Comparison of ENCODE assay signal across 8 cellular contexts in genomic region chr7:65770473-65771163, GRCh38.
DNase-seq lines count a peak whose midpoint lies in the region; ATAC-seq and TF ChIP-seq lines count a peak whose summit lies in the region.
"Not testable (repeated sequence)": the region's sequence is repeated elsewhere in the genome, so short reads cannot be mapped to it uniquely, and the experiment has no call there.

No MANE protein-coding gene starts in this region.

- peak; percentile 95 for DNase-seq in H4 (ENCODE audit: low spot score)
- DNase-seq in LNCaP clone FGC (ENCODE audit: low read depth), result peak; percentile 61
- DNase-seq in RPMI8226, result peak; percentile 97
- DNase-seq in activated T-helper 2 cell treated with anti-CD3 and anti-CD28 coated beads, Interferon-gamma antibody, Interleukin-2, Interleukin-4, amounts not matched to agents 10 μg/mL and 5 μg/mL and 100 μg/mL, durations not matched to agents 14 hours and 24 hours and 36 hours (ENCODE audit: low spot score), result peak; percentile 95
- peak; percentile 91 for DNase-seq in fibroblast of mammary gland (ENCODE audit: low read depth)
- peak; percentile 97 for DNase-seq in natural killer cell treated with Interleukin-12 subunit alpha and Interleukin-12 subunit beta and Interleukin-15 and Interleukin-18, amount 100 ng/mL, for 72 hours (ENCODE audit: low spot score)
- peak; percentile 88 for DNase-seq in stimulated activated naive CD4-positive, alpha-beta T cell treated with Interleukin-2 at 50 U/mL for 16 hours (lab: John Stamatoyannopoulos, UW)

- H3K4me3 ChIP-seq in LNCaP clone FGC (ENCODE audit: low read depth, low read length) (peak overlapping the region; percentile 75), fibroblast of mammary gland (ENCODE audit: control insufficient read depth, low read depth, low read length) (peak overlapping the region; percentile 81)

- H3K36me3 ChIP-seq in ES-I3 (ENCODE audit: insufficient read depth, low read length), result not testable (repeated sequence)

- H3K27me3 Mint-ChIP-seq in activated T-helper 2 cell treated with anti-CD3 and anti-CD28 coated beads, Interferon-gamma antibody, Interleukin-2, Interleukin-4, amounts not matched to agents 10 μg/mL and 5 μg/mL and 100 μg/mL, durations not matched to agents 14 hours and 24 hours and 36 hours (ENCODE audit: low read depth); natural killer cell treated with Interleukin-12 subunit alpha and Interleukin-12 subunit beta and Interleukin-15 and Interleukin-18, amount 100 ng/mL, for 72 hours: not testable (repeated sequence)

- intact Hi-C loops in activated T-helper 2 cell treated with anti-CD3 and anti-CD28 coated beads, Interferon-gamma antibody, Interleukin-2, Interleukin-4, amounts not matched to agents 10 μg/mL and 5 μg/mL and 100 μg/mL, durations not matched to agents 14 hours and 24 hours and 36 hours (cut with micrococcal nuclease), result loop anchor here (1.0 to 2.0 kb wide), 2 partner anchors 20 to 102 kb away; partner anchors contain the start of gene VKORC1L1

- ATAC-seq in natural killer cell treated with Interleukin-12 subunit alpha and Interleukin-12 subunit beta and Interleukin-15 and Interleukin-18, amount 100 ng/mL, for 72 hours, result peak; percentile 98 to 99

- peak overlapping the region; percentile 87 for H3K4me3 Mint-ChIP-seq in activated T-helper 2 cell treated with anti-CD3 and anti-CD28 coated beads, Interferon-gamma antibody, Interleukin-2, Interleukin-4, amounts not matched to agents 10 μg/mL and 5 μg/mL and 100 μg/mL, durations not matched to agents 14 hours and 24 hours and 36 hours (ENCODE audit: low read depth)
- H3K4me3 Mint-ChIP-seq in natural killer cell treated with Interleukin-12 subunit alpha and Interleukin-12 subunit beta and Interleukin-15 and Interleukin-18, amount 100 ng/mL, for 72 hours, result peak overlapping the region; percentile 83

- not testable (repeated sequence) for H3K36me3 Mint-ChIP-seq in activated T-helper 2 cell treated with anti-CD3 and anti-CD28 coated beads, Interferon-gamma antibody, Interleukin-2, Interleukin-4, amounts not matched to agents 10 μg/mL and 5 μg/mL and 100 μg/mL, durations not matched to agents 14 hours and 24 hours and 36 hours (ENCODE audit: low read depth); natural killer cell treated with Interleukin-12 subunit alpha and Interleukin-12 subunit beta and Interleukin-15 and Interleukin-18, amount 100 ng/mL, for 72 hours

- not testable (repeated sequence) for H3K9me3 Mint-ChIP-seq in activated T-helper 2 cell treated with anti-CD3 and anti-CD28 coated beads, Interferon-gamma antibody, Interleukin-2, Interleukin-4, amounts not matched to agents 10 μg/mL and 5 μg/mL and 100 μg/mL, durations not matched to agents 14 hours and 24 hours and 36 hours; natural killer cell treated with Interleukin-12 subunit alpha and Interleukin-12 subunit beta and Interleukin-15 and Interleukin-18, amount 100 ng/mL, for 72 hours

- not testable (repeated sequence) for H3K4me1 ChIP-seq in ES-I3 (ENCODE audit: insufficient read depth, low read length)

- TF ChIP-seq CTCF in LNCaP clone FGC (IDR thresholded peaks at IDR 0.05; ENCODE audit: control insufficient read depth, extremely low read depth, insufficient read depth); fibroblast of mammary gland (conservative IDR thresholded peaks at IDR 0.05; ENCODE audit: control insufficient read depth, insufficient read depth, low read depth, low read length): not testable (repeated sequence)

- peak overlapping the region; percentile 96; the same call in 1 of the 2 replicates for H3K9ac ChIP-seq in ES-I3 (ENCODE audit: low read depth, low read length)

- H3K9me3 ChIP-seq in ES-I3 (ENCODE audit: control insufficient read depth, insufficient read depth, low read length), result not testable (repeated sequence)

- peak overlapping the region; percentile 83 for H3K27ac Mint-ChIP-seq in activated T-helper 2 cell treated with anti-CD3 and anti-CD28 coated beads, Interferon-gamma antibody, Interleukin-2, Interleukin-4, amounts not matched to agents 10 μg/mL and 5 μg/mL and 100 μg/mL, durations not matched to agents 14 hours and 24 hours and 36 hours
- peak overlapping the region; percentile 74 to 84 for H3K27ac Mint-ChIP-seq in natural killer cell treated with Interleukin-12 subunit alpha and Interleukin-12 subunit beta and Interleukin-15 and Interleukin-18, amount 100 ng/mL, for 72 hours

- H3K4me1 Mint-ChIP-seq in activated T-helper 2 cell treated with anti-CD3 and anti-CD28 coated beads, Interferon-gamma antibody, Interleukin-2, Interleukin-4, amounts not matched to agents 10 μg/mL and 5 μg/mL and 100 μg/mL, durations not matched to agents 14 hours and 24 hours and 36 hours (ENCODE audit: low read depth); natural killer cell treated with Interleukin-12 subunit alpha and Interleukin-12 subunit beta and Interleukin-15 and Interleukin-18, amount 100 ng/mL, for 72 hours (ENCODE audit: low read depth in 2 of 2): not testable (repeated sequence)

Comparison
In these comparisons a context has a peak if more than half of its experiments do, and no peak if none do; other contexts are left out.
1. Peak in every context shown above with its lines: DNase-seq, ATAC-seq and H3K4me3 ChIP-seq.